Comparison of ENCODE assay signal across 2 cellular contexts in the genomic region with DNA sequence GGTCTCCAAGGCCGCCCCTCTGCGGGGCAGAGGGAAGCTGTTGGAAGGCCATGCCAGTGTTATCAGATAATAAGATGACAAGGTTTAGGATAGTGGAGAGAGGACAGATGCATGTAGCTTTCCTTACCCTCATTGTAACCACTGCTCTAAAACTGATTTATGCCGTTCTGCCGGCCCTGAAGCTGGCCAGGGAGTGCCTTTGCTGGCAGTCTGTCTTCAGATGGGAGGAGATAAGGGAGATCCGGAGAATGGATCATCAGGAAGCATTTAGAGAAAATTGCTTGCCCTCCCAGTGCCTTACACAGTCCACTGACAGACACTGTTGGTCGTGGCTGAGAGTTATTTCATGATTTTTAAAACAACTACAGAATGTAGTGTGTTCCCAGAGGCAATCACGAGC.
A peak's percentile ranks its signal among the peaks of the same experiment; 100 is the strongest.
TF ChIP-seq lines count a peak whose summit lies in the region.

No MANE protein-coding gene starts in this region.

TF ChIP-seq in GM23338, 12 proteins besides CTCF, POLR2A, EP300 and RAD21 (continued from another document):
- no peak for TF ChIP-seq ZNF114 (CRISPR knock-in tag; IDR thresholded peaks at IDR 0.05)

TF ChIP-seq in K562, 482 proteins besides CTCF, POLR2A, EP300 and RAD21 (continued from another document):
- TF ChIP-seq HDAC6 (IDR thresholded peaks at IDR 0.05; ENCODE audit: low read depth, low read length) = no peak
- no peak for TF ChIP-seq ZBTB17 (CRISPR knock-in tag; IDR thresholded peaks at IDR 0.05)
- TF ChIP-seq EWSR1 (IDR thresholded peaks at IDR 0.05; ENCODE audit: borderline replicate concordance, low read depth, partially characterized antibody) = no peak
- TF ChIP-seq RCOR1 (IDR thresholded peaks at IDR 0.05; ENCODE audit: borderline replicate concordance in 1 of 2, low read depth in 2 of 2, low read length in 2 of 2) = 0 out of 4 replicates have a peak, but pooled peaks of 1 of the 2 experiments have one; percentile 3
- no peak for TF ChIP-seq FOXM1 (IDR thresholded peaks at IDR 0.05; ENCODE audit: low read depth)
- 0 out of 2 replicates have a peak, but pooled peaks have one; percentile 14 for TF ChIP-seq FOXM1 (CRISPR knock-in tag; IDR thresholded peaks at IDR 0.05; ENCODE audit: low read depth)
- no peak for TF ChIP-seq MXI1 (IDR thresholded peaks at IDR 0.05; ENCODE audit: low read depth, low read length)
- TF ChIP-seq, protein P1, sequence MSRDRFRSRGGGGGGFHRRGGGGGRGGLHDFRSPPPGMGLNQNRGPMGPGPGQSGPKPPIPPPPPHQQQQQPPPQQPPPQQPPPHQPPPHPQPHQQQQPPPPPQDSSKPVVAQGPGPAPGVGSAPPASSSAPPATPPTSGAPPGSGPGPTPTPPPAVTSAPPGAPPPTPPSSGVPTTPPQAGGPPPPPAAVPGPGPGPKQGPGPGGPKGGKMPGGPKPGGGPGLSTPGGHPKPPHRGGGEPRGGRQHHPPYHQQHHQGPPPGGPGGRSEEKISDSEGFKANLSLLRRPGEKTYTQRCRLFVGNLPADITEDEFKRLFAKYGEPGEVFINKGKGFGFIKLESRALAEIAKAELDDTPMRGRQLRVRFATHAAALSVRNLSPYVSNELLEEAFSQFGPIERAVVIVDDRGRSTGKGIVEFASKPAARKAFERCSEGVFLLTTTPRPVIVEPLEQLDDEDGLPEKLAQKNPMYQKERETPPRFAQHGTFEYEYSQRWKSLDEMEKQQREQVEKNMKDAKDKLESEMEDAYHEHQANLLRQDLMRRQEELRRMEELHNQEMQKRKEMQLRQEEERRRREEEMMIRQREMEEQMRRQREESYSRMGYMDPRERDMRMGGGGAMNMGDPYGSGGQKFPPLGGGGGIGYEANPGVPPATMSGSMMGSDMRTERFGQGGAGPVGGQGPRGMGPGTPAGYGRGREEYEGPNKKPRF (IDR thresholded peaks at IDR 0.05; ENCODE audit: low read depth, low read length) = no peak
- no peak for TF ChIP-seq ZNF274 (IDR thresholded peaks at IDR 0.05; ENCODE audit: borderline replicate concordance, low read depth, low read length)
- no peak for TF ChIP-seq NFIC (IDR thresholded peaks at IDR 0.05)
- TF ChIP-seq ELF1 (tag; IDR thresholded peaks at IDR 0.05) = 0 out of 2 replicates have a peak, but pooled peaks have one; percentile 21
- TF ChIP-seq, protein P2, sequence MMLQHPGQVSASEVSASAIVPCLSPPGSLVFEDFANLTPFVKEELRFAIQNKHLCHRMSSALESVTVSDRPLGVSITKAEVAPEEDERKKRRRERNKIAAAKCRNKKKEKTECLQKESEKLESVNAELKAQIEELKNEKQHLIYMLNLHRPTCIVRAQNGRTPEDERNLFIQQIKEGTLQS (IDR thresholded peaks at IDR 0.05) = no peak
- TF ChIP-seq, protein P2 (CRISPR knock-in tag; conservative IDR thresholded peaks at IDR 0.05) = peak; percentile 24; the same call in 1 of the 2 replicates
- TF ChIP-seq, protein P3, sequence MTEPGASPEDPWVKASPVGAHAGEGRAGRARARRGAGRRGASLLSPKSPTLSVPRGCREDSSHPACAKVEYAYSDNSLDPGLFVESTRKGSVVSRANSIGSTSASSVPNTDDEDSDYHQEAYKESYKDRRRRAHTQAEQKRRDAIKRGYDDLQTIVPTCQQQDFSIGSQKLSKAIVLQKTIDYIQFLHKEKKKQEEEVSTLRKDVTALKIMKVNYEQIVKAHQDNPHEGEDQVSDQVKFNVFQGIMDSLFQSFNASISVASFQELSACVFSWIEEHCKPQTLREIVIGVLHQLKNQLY (CRISPR knock-in tag; conservative IDR thresholded peaks at IDR 0.05) = no peak
- no peak for TF ChIP-seq HDAC1 (IDR thresholded peaks at IDR 0.05)
- TF ChIP-seq MYC (IDR thresholded peaks at IDR 0.05; ENCODE audit: low read depth, low read length) = no peak
- TF ChIP-seq MYC (CRISPR knock-in tag; IDR thresholded peaks at IDR 0.05; ENCODE audit: borderline replicate concordance, low read depth) = no peak; the same call in 1 of the 2 replicates
- TF ChIP-seq SIN3A (IDR thresholded peaks at IDR 0.05; ENCODE audit: borderline replicate concordance in 2 of 2, control insufficient read depth in 1 of 2, low read depth in 2 of 2, low read length in 2 of 2) = no peak
- TF ChIP-seq, protein P4, sequence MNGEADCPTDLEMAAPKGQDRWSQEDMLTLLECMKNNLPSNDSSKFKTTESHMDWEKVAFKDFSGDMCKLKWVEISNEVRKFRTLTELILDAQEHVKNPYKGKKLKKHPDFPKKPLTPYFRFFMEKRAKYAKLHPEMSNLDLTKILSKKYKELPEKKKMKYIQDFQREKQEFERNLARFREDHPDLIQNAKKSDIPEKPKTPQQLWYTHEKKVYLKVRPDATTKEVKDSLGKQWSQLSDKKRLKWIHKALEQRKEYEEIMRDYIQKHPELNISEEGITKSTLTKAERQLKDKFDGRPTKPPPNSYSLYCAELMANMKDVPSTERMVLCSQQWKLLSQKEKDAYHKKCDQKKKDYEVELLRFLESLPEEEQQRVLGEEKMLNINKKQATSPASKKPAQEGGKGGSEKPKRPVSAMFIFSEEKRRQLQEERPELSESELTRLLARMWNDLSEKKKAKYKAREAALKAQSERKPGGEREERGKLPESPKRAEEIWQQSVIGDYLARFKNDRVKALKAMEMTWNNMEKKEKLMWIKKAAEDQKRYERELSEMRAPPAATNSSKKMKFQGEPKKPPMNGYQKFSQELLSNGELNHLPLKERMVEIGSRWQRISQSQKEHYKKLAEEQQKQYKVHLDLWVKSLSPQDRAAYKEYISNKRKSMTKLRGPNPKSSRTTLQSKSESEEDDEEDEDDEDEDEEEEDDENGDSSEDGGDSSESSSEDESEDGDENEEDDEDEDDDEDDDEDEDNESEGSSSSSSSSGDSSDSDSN (IDR thresholded peaks at IDR 0.05; ENCODE audit: borderline replicate concordance in 1 of 2, low read depth in 2 of 2, low read length in 2 of 2) = 0 out of 4 replicates have a peak, but pooled peaks of 1 of the 2 experiments have one; percentile 30
- no peak for TF ChIP-seq SREBF1 (IDR thresholded peaks at IDR 0.05; ENCODE audit: borderline replicate concordance, low read depth, low read length)
- no peak for TF ChIP-seq DMBX1 (CRISPR knock-in tag; IDR thresholded peaks at IDR 0.05; ENCODE audit: borderline replicate concordance)
- no peak for TF ChIP-seq CHD1 (IDR thresholded peaks at IDR 0.05; ENCODE audit: low read length)
- no peak for TF ChIP-seq ZNF583 (CRISPR knock-in tag; IDR thresholded peaks at IDR 0.05)
- TF ChIP-seq ZFP36 (IDR thresholded peaks at IDR 0.05; ENCODE audit: low read depth, low read length, partially characterized antibody) = no peak
- TF ChIP-seq ELF4 (CRISPR knock-in tag; IDR thresholded peaks at IDR 0.05) = no peak
- TF ChIP-seq, protein P5, sequence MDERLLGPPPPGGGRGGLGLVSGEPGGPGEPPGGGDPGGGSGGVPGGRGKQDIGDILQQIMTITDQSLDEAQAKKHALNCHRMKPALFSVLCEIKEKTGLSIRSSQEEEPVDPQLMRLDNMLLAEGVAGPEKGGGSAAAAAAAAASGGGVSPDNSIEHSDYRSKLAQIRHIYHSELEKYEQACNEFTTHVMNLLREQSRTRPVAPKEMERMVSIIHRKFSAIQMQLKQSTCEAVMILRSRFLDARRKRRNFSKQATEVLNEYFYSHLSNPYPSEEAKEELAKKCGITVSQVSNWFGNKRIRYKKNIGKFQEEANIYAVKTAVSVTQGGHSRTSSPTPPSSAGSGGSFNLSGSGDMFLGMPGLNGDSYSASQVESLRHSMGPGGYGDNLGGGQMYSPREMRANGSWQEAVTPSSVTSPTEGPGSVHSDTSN (CRISPR knock-in tag; IDR thresholded peaks at IDR 0.05; ENCODE audit: low read depth) = no peak
- TF ChIP-seq, protein P5 (tag; conservative IDR thresholded peaks at IDR 0.05; ENCODE audit: low read depth) = peak; percentile 22; the same call in 1 of the 2 replicates
- TF ChIP-seq, protein P6, sequence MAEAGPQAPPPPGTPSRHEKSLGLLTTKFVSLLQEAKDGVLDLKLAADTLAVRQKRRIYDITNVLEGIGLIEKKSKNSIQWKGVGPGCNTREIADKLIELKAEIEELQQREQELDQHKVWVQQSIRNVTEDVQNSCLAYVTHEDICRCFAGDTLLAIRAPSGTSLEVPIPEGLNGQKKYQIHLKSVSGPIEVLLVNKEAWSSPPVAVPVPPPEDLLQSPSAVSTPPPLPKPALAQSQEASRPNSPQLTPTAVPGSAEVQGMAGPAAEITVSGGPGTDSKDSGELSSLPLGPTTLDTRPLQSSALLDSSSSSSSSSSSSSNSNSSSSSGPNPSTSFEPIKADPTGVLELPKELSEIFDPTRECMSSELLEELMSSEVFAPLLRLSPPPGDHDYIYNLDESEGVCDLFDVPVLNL (CRISPR knock-in tag; IDR thresholded peaks at IDR 0.05; ENCODE audit: low read depth) = no peak
- TF ChIP-seq ZBED1 (IDR thresholded peaks at IDR 0.05) = no peak
- no peak for TF ChIP-seq ZNF134 (CRISPR knock-in tag; conservative IDR thresholded peaks at IDR 0.05)
- TF ChIP-seq, protein P7, sequence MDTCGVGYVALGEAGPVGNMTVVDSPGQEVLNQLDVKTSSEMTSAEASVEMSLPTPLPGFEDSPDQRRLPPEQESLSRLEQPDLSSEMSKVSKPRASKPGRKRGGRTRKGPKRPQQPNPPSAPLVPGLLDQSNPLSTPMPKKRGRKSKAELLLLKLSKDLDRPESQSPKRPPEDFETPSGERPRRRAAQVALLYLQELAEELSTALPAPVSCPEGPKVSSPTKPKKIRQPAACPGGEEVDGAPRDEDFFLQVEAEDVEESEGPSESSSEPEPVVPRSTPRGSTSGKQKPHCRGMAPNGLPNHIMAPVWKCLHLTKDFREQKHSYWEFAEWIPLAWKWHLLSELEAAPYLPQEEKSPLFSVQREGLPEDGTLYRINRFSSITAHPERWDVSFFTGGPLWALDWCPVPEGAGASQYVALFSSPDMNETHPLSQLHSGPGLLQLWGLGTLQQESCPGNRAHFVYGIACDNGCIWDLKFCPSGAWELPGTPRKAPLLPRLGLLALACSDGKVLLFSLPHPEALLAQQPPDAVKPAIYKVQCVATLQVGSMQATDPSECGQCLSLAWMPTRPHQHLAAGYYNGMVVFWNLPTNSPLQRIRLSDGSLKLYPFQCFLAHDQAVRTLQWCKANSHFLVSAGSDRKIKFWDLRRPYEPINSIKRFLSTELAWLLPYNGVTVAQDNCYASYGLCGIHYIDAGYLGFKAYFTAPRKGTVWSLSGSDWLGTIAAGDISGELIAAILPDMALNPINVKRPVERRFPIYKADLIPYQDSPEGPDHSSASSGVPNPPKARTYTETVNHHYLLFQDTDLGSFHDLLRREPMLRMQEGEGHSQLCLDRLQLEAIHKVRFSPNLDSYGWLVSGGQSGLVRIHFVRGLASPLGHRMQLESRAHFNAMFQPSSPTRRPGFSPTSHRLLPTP (IDR thresholded peaks at IDR 0.05; ENCODE audit: borderline replicate concordance, extremely low read depth, insufficient read length) = no peak
- 0 out of 2 replicates have a peak, but pooled peaks have one; percentile 53 for TF ChIP-seq GTF2E2 (tag; IDR thresholded peaks at IDR 0.05)
- no peak for TF ChIP-seq CBX8 (IDR thresholded peaks at IDR 0.05; ENCODE audit: borderline replicate concordance, extremely low read depth, low read depth, low read length, poor library complexity, severe bottlenecking)
- no peak for TF ChIP-seq PHTF2 (CRISPR knock-in tag; IDR thresholded peaks at IDR 0.05)
- peak; percentile 45 for TF ChIP-seq MEIS2 (IDR thresholded peaks at IDR 0.05; ENCODE audit: partially characterized antibody)
- TF ChIP-seq, protein P8, sequence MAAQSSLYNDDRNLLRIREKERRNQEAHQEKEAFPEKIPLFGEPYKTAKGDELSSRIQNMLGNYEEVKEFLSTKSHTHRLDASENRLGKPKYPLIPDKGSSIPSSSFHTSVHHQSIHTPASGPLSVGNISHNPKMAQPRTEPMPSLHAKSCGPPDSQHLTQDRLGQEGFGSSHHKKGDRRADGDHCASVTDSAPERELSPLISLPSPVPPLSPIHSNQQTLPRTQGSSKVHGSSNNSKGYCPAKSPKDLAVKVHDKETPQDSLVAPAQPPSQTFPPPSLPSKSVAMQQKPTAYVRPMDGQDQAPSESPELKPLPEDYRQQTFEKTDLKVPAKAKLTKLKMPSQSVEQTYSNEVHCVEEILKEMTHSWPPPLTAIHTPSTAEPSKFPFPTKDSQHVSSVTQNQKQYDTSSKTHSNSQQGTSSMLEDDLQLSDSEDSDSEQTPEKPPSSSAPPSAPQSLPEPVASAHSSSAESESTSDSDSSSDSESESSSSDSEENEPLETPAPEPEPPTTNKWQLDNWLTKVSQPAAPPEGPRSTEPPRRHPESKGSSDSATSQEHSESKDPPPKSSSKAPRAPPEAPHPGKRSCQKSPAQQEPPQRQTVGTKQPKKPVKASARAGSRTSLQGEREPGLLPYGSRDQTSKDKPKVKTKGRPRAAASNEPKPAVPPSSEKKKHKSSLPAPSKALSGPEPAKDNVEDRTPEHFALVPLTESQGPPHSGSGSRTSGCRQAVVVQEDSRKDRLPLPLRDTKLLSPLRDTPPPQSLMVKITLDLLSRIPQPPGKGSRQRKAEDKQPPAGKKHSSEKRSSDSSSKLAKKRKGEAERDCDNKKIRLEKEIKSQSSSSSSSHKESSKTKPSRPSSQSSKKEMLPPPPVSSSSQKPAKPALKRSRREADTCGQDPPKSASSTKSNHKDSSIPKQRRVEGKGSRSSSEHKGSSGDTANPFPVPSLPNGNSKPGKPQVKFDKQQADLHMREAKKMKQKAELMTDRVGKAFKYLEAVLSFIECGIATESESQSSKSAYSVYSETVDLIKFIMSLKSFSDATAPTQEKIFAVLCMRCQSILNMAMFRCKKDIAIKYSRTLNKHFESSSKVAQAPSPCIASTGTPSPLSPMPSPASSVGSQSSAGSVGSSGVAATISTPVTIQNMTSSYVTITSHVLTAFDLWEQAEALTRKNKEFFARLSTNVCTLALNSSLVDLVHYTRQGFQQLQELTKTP (IDR thresholded peaks at IDR 0.05; ENCODE audit: low read depth in 1 of 2, partially characterized antibody in 2 of 2) = no peak
- TF ChIP-seq, protein P9, sequence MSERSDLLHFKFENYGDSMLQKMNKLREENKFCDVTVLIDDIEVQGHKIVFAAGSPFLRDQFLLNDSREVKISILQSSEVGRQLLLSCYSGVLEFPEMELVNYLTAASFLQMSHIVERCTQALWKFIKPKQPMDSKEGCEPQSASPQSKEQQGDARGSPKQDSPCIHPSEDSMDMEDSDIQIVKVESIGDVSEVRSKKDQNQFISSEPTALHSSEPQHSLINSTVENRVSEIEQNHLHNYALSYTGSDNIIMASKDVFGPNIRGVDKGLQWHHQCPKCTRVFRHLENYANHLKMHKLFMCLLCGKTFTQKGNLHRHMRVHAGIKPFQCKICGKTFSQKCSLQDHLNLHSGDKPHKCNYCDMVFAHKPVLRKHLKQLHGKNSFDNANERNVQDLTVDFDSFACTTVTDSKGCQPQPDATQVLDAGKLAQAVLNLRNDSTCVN (CRISPR knock-in tag; IDR thresholded peaks at IDR 0.05) = no peak
